Comparison of ENCODE assay signal across 25 cellular contexts in the genomic region with DNA sequence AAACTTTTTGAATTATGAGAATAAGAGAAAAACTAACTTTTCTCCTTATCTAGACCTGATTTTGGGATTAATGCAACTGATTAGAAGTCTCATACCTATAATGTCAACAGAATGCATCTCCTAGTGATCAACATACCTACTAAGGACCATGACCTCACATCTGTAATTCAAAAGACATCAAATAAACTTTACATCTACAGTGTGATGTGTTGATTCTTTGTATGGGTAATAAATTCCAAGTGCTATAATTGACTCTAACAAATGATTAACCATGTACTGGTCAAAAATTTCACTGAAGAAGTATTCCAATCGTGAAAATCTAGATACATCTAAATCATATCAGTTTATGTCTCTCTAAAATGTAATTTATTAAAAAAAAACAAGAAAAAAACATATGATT.
"Had no signal": no experiment of that assay in that cellular context is flagged by ENCODE, and none has a peak within 500 bp of the region (broad histone marks: within the 10 kb centered on the region; RNA-seq: fewer than 3 reads in every experiment).

No MANE protein-coding gene starts in this region.

- H3K9me3 ChIP-seq: SJSA1 had no signal

- ATAC-seq: K562 had no signal

- H3K27me3 ChIP-seq: SJSA1 had no signal

- FAIRE-seq: HTR-8/SVneo, K562, RCC 7860 had no signal

- H3K4me1 ChIP-seq: SJSA1 had no signal

- H3K4me3 ChIP-seq: K562, SJSA1, SK-N-MC had no signal

- H3K27ac ChIP-seq: HL-60, KMS-11, SJSA1, SK-N-MC had no signal

- DNase-seq: Kasumi-1, MM.1S, NCI-H1092 treated with DMSO at 0.1 percent for 48 hours, NCI-H1436, NCI-H187, NCI-H2029, NCI-H2081 treated with DMSO at 0.1 percent for 48 hours, NCI-H2171, NCI-H226, NCI-H446, NCI-H510A, NCI-H524 treated with DMSO at 0.1 percent for 48 hours, NCI-H69, NCI-H774, Right ventricle myocardium superior, RPMI8226, SIG-M5, SW 1271 had no signal
